In the genomic region with DNA sequence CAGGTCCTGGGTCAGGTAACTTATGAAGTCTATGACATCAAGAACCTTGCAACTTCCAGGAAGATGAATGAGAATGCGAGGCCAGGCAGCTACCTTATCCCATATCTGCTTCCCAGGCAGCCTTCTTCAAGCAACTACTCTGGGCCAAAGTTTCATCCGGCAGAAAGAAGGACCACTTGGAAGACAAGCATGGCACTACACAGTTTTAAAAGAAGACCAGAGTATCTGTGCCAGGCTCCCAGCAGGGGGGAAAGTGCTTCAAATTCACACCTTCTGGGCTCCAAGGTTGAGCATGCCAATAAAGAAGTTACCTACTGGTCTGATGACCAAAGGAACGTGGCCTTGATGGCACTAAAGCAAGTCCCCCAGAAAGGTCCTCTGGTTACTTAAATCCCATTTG, we compare ENCODE assay signal across 9 cellular contexts.
DNase-seq lines count a peak whose midpoint lies in the region; ATAC-seq and TF ChIP-seq lines count a peak whose summit lies in the region.
"Had no signal": no experiment of that assay in that cellular context is flagged by ENCODE, and none has a peak within 500 bp of the region (broad histone marks: within the 10 kb centered on the region; RNA-seq: fewer than 3 reads in every experiment).

No MANE protein-coding gene starts in this region.

- H3K9me3 Mint-ChIP-seq in activated naive CD4-positive, alpha-beta T cell treated with anti-CD3 and anti-CD28 coated beads for 36 hours, result no peaks in the 10 kb centered on the region
- no peaks in the 10 kb centered on the region for H3K9me3 Mint-ChIP-seq in type B pancreatic cell

- peaks cover 95% of the 10 kb centered on the region for H3K4me1 Mint-ChIP-seq in activated naive CD4-positive, alpha-beta T cell treated with anti-CD3 and anti-CD28 coated beads for 36 hours (ENCODE audit: low read depth)
- H3K4me1 Mint-ChIP-seq in type B pancreatic cell (ENCODE audit: unreplicated experiment), result peaks cover 16% of the 10 kb centered on the region

- TF ChIP-seq CTCF in body of pancreas (IDR thresholded peaks at IDR 0.05), result no peak
- no peak for TF ChIP-seq CTCF in type B pancreatic cell (conservative IDR thresholded peaks at IDR 0.05)

- peak overlapping the region; percentile 69 for H3K4me3 Mint-ChIP-seq in activated naive CD4-positive, alpha-beta T cell treated with anti-CD3 and anti-CD28 coated beads for 36 hours
- no peak overlapping the region for H3K4me3 Mint-ChIP-seq in type B pancreatic cell

- no peaks in the 10 kb centered on the region for H3K27me3 ChIP-seq in body of pancreas
- no peaks in the 10 kb centered on the region for H3K27me3 ChIP-seq in mucosa of stomach (ENCODE audit: control insufficient read depth, insufficient read depth, low read length)

- H3K9ac ChIP-seq in mucosa of stomach (ENCODE audit: low read length), result peak overlapping the region; percentile 61

- ATAC-seq in body of pancreas (no peak), left lobe of liver (no peak), GM21723 (IDR thresholded peaks at IDR 0.05; ENCODE audit: unreplicated experiment) (no peak), HG02852 (IDR thresholded peaks at IDR 0.05; ENCODE audit: unreplicated experiment) (no peak)

- CTCF ChIA-PET in activated naive CD4-positive, alpha-beta T cell treated with anti-CD3 and anti-CD28 coated beads for 36 hours (lab: Charles Lee), result interaction anchor here (0.9 to 15.6 kb wide), 6 partner anchors 14 to 140 kb away, joined by 3 to 342 read pairs (median 6); no protein-coding TSS in a partner anchor

- no peaks in the 10 kb centered on the region for H3K27me3 Mint-ChIP-seq in activated naive CD4-positive, alpha-beta T cell treated with anti-CD3 and anti-CD28 coated beads for 36 hours (ENCODE audit: low read depth)
- H3K27me3 Mint-ChIP-seq in type B pancreatic cell, result peaks cover 4% of the 10 kb centered on the region

- TF ChIP-seq POLR2A in body of pancreas (IDR thresholded peaks at IDR 0.05), result no peak

- WGBS in body of pancreas, 2 donors, result 89 to 90% methylated on average over 3 of the region's 3 CpGs

- peaks cover 13% of the 10 kb centered on the region for H3K36me3 Mint-ChIP-seq in activated naive CD4-positive, alpha-beta T cell treated with anti-CD3 and anti-CD28 coated beads for 36 hours (ENCODE audit: low read depth)
- peaks cover 8% of the 10 kb centered on the region for H3K36me3 Mint-ChIP-seq in type B pancreatic cell

- H3K4me1 ChIP-seq in body of pancreas, result peaks cover 69% of the 10 kb centered on the region
- peaks cover 57% of the 10 kb centered on the region for H3K4me1 ChIP-seq in mucosa of stomach (ENCODE audit: control insufficient read depth, insufficient read depth, low read length)

- H3K9me3 ChIP-seq in body of pancreas (no peaks in the 10 kb centered on the region), mucosa of stomach (ENCODE audit: control insufficient read depth, low read length) (no peaks in the 10 kb centered on the region)

- DNase-seq in activated naive CD4-positive, alpha-beta T cell treated with anti-CD3 and anti-CD28 coated beads for 36 hours, result no peak
- no peak for DNase-seq in activated naive CD4-positive, alpha-beta T cell (lab: John Stamatoyannopoulos, UW)
- DNase-seq in body of pancreas (no peak), type B pancreatic cell (ENCODE audit: extremely low spot score, unreplicated experiment) (no peak), left lobe of liver (ENCODE audit: low spot score) (no peak)
- DNase-seq: NCI-H1694 treated with DMSO at 0.1 percent for 48 hours had no signal

- H3K36me3 ChIP-seq in body of pancreas (replicated peaks in 1 of 2; ENCODE audit: insufficient read depth in 1 of 2, low read depth in 2 of 2), result no peaks in the 10 kb centered on the region
- no peaks in the 10 kb centered on the region for H3K36me3 ChIP-seq in mucosa of stomach (ENCODE audit: control insufficient read depth, insufficient read depth, low read length)

- peak overlapping the region; percentile 91 for H3K27ac Mint-ChIP-seq in activated naive CD4-positive, alpha-beta T cell treated with anti-CD3 and anti-CD28 coated beads for 36 hours
- peak overlapping the region; percentile 54 for H3K27ac Mint-ChIP-seq in type B pancreatic cell

- intact Hi-C loops in activated naive CD4-positive, alpha-beta T cell treated with anti-CD3 and anti-CD28 coated beads for 36 hours (cut with micrococcal nuclease), result loop anchor here (5.0 to 10.0 kb wide), 3 partner anchors 773 to 1930 kb away; a partner anchor contains a TSS
- intact Hi-C loops in body of pancreas (cut with DNase I), result no loop called here

- H3K4me3 ChIP-seq in body of pancreas (no peak overlapping the region), mucosa of stomach (ENCODE audit: low read length) (peak overlapping the region; percentile 22)

- H3K27ac ChIP-seq in body of pancreas, result peak overlapping the region; percentile 97 to 99 (median 98)
